In genomic region chr15:51760805-51761204, GRCh38 we compare ENCODE assay signal across 19 cellular contexts.
"Had no signal": no experiment of that assay in that cellular context is flagged by ENCODE, and none has a peak within 500 bp of the region (broad histone marks: within the 10 kb centered on the region; RNA-seq: fewer than 3 reads in every experiment).

No MANE protein-coding gene starts in this region.

- H3K9me3 Mint-ChIP-seq: activated CD4-positive, alpha-beta memory T cell treated with anti-CD3 and anti-CD28 coated beads for 36 hours; dendritic cell treated with granulocyte-macrophage colony-stimulating factor and Interleukin-4, amounts not matched to agents 40 ng/mL and 50 ng/mL, for 4 days; naive B cell; stimulated activated memory B cell treated with anti-CD40 and anti-IgM and Interleukin-4, amounts not matched to agents 10 μg/mL and 1 μg/mL and 100 μg/mL, for 72 hours had no signal

- ATAC-seq: body of pancreas; foreskin keratinocyte; left lobe of liver; lower lobe of right lung; stimulated activated memory B cell treated with anti-CD40 and anti-IgM and Interleukin-4, amounts not matched to agents 10 μg/mL and 1 μg/mL and 100 μg/mL, for 72 hours had no signal

- H3K36me3 Mint-ChIP-seq: activated CD4-positive, alpha-beta memory T cell treated with anti-CD3 and anti-CD28 coated beads for 36 hours had no signal

- H3K4me3 Mint-ChIP-seq: activated CD4-positive, alpha-beta memory T cell treated with anti-CD3 and anti-CD28 coated beads for 36 hours; dendritic cell treated with granulocyte-macrophage colony-stimulating factor and Interleukin-4, amounts not matched to agents 40 ng/mL and 50 ng/mL, for 4 days; naive B cell; stimulated activated memory B cell treated with anti-CD40 and anti-IgM and Interleukin-4, amounts not matched to agents 10 μg/mL and 1 μg/mL and 100 μg/mL, for 72 hours had no signal

- H3K27ac Mint-ChIP-seq: activated CD4-positive, alpha-beta memory T cell treated with anti-CD3 and anti-CD28 coated beads for 36 hours; dendritic cell treated with granulocyte-macrophage colony-stimulating factor and Interleukin-4, amounts not matched to agents 40 ng/mL and 50 ng/mL, for 4 days; stimulated activated memory B cell treated with anti-CD40 and anti-IgM and Interleukin-4, amounts not matched to agents 10 μg/mL and 1 μg/mL and 100 μg/mL, for 72 hours had no signal

- DNase-seq: activated CD4-positive, alpha-beta memory T cell treated with anti-CD3 and anti-CD28 coated beads for 36 hours; activated CD4-positive, alpha-beta T cell treated with anti-CD3 and anti-CD28 coated beads for 4 hours; activated CD4-positive, CD25-positive, alpha-beta regulatory T cell; activated naive CD4-positive, alpha-beta T cell treated with Interleukin-2 at 50 U/mL for 16 hours; activated T-cell treated with anti-CD3 and anti-CD28 coated beads, Interleukin-2, amount 50 U/mL, for 48 hours; anterior cingulate cortex; body of pancreas; effector CD4-positive, alpha-beta T cell; foreskin keratinocyte; lower lobe of right lung; mesendoderm; naive B cell; small intestine; stimulated activated CD4-positive, alpha-beta T cell treated with anti-CD3 and anti-CD28 coated beads, Interleukin-15, amount 100 ng/mL, for 24 hours; stomach; T1000 had no signal

- H3K27me3 Mint-ChIP-seq: activated CD4-positive, alpha-beta memory T cell treated with anti-CD3 and anti-CD28 coated beads for 36 hours; dendritic cell treated with granulocyte-macrophage colony-stimulating factor and Interleukin-4, amounts not matched to agents 40 ng/mL and 50 ng/mL, for 4 days; naive B cell; stimulated activated memory B cell treated with anti-CD40 and anti-IgM and Interleukin-4, amounts not matched to agents 10 μg/mL and 1 μg/mL and 100 μg/mL, for 72 hours had no signal
